Comparison of ENCODE assay signal across 8 cellular contexts in genomic region chr16:53775821-53776431, GRCh38.
A peak's percentile ranks its signal among the peaks of the same experiment; 100 is the strongest.
DNase-seq lines count a peak whose midpoint lies in the region; ATAC-seq, FAIRE-seq and TF ChIP-seq lines count a peak whose summit lies in the region.

No MANE protein-coding gene starts in this region.

- H2AFZ ChIP-seq in ACC112 (ENCODE audit: low read length, unreplicated experiment) (peak overlapping the region; percentile 4), HepG2 (ENCODE audit: low read length) (no peak overlapping the region)

- no TSS peak for BruUV-seq in HepG2 (replicated peaks; lab: Mats Ljungman, UMichigan)

- H3K9ac ChIP-seq in HepG2 (ENCODE audit: insufficient read depth, low read depth, low read length) = no peak overlapping the region

- peak; percentile 20 for DNase-seq in HuH-7 (ENCODE audit: low spot score)
- DNase-seq in astrocyte of the cerebellum (ENCODE audit: low read depth) = peak; percentile 79
- peak; percentile 80 for DNase-seq in HepG2 (ENCODE audit: low spot score)
- DNase-seq in ovary = no peak
- DNase-seq in substantia nigra (lab: John Stamatoyannopoulos, UW) = no peak

- H3K36me3 ChIP-seq in ACC112 (ENCODE audit: insufficient read depth, low read length) = no peaks in the 10 kb centered on the region
- H3K36me3 ChIP-seq in HepG2 (replicated peaks in 1 of 2; ENCODE audit: control insufficient read depth in 1 of 2, insufficient read depth in 2 of 2, low read length in 2 of 2) = no peaks in the 10 kb centered on the region
- no peaks in the 10 kb centered on the region for H3K36me3 ChIP-seq in ovary

- in situ Hi-C loops in astrocyte of the cerebellum (cut with HindIII; ENCODE audit: low sequenced_read_pairs) = loop anchor here (10.0 kb wide), 2 partner anchors 509 to 1159 kb away; partner anchors contain the start of genes IRX3 and IRX5
- in situ Hi-C loops in HepG2 (cut with HindIII; ENCODE audit: extremely low pct_ligation_motif_present, low pct_unique_long_range_greater_than_20kb) = loop anchor here (10.0 kb wide), 1 partner anchor 509 kb away; the partner anchor contains the start of gene IRX3

- H3K27me3 ChIP-seq in ACC112 (ENCODE audit: insufficient read depth, low read length) (no peaks in the 10 kb centered on the region), HepG2 (ENCODE audit: control insufficient read depth in 1 of 2, insufficient read depth in 2 of 2, low read length in 2 of 2) (no peaks in the 10 kb centered on the region), ovary (no peaks in the 10 kb centered on the region)

- peaks cover 76% of the 10 kb centered on the region for H3K79me2 ChIP-seq in ACC112 (ENCODE audit: control insufficient read depth, insufficient read depth, low read length, unreplicated experiment)
- peaks cover 22% of the 10 kb centered on the region for H3K79me2 ChIP-seq in HepG2 (ENCODE audit: insufficient read depth, low read length)

- TF ChIP-seq POLR2A in HepG2 (IDR thresholded peaks at IDR 0.05; ENCODE audit: insufficient read depth in 1 of 2, low read depth in 2 of 2, low read length in 2 of 2) = no peak
- no peak for TF ChIP-seq POLR2A in ovary (IDR thresholded peaks at IDR 0.05)

- POLR2A ChIA-PET in HepG2 (lab: Yijun Ruan, JAX) = interaction anchor here (0.8 to 1.6 kb wide), 3 partner anchors 105 to 389 kb away, joined by 3 to 13 read pairs (median 3); no protein-coding TSS in a partner anchor

- H3K27ac ChIP-seq in ACC112 (ENCODE audit: low read depth, low read length) (peak overlapping the region; percentile 81), HepG2 (ENCODE audit: extremely low read length, insufficient read depth, low read length) (no peak overlapping the region), ovary (no peak overlapping the region), substantia nigra (ENCODE audit: low read depth, low read length, poor library complexity, severe bottlenecking) (no peak overlapping the region)

- CTCF ChIA-PET in HepG2 (lab: Yijun Ruan, JAX; ENCODE audit: low intra/inter-chr PET ratio, low total read pairs) = no interaction called here

- TF ChIP-seq CTCF in astrocyte of the cerebellum (IDR thresholded peaks at IDR 0.05; ENCODE audit: low read depth, low read length, missing control alignments) = no peak
- TF ChIP-seq CTCF in HepG2 (CRISPR knock-in tag; IDR thresholded peaks at IDR 0.05) = no peak
- TF ChIP-seq CTCF in ovary (IDR thresholded peaks at IDR 0.05) = no peak

- H3K4me1 ChIP-seq in ACC112 (ENCODE audit: control insufficient read depth, insufficient read depth, low read length, unreplicated experiment) (peaks cover 71% of the 10 kb centered on the region), HepG2 (ENCODE audit: insufficient read depth, low read length) (peaks cover 71% of the 10 kb centered on the region), ovary (ENCODE audit: insufficient read depth) (peaks cover 3% of the 10 kb centered on the region)

- intact Hi-C loops in HepG2 (cut with micrococcal nuclease; ENCODE audit: unreplicated experiment) = loop anchor here (1.0 to 10.0 kb wide), 2 partner anchors 231 to 399 kb away; no protein-coding TSS in a partner anchor
- intact Hi-C loops in ovary (cut with DNase I) = no loop called here

- 4% methylated on average over 7 of the region's 7 CpGs for WGBS in HepG2 (ENCODE audit: low lambda C conversion rate)
- 57 to 70% (median 64%) methylated on average over 7 of the region's 7 CpGs for WGBS in ovary, 3 donors

- no peak for TF ChIP-seq RAD21 in HepG2 (CRISPR knock-in tag; IDR thresholded peaks at IDR 0.05)

- H3K9me3 ChIP-seq in HepG2 (ENCODE audit: low read length) = no peaks in the 10 kb centered on the region
- H3K9me3 ChIP-seq in ovary = no peaks in the 10 kb centered on the region

- TF ChIP-seq EP300 in HepG2 (IDR thresholded peaks at IDR 0.05; ENCODE audit: low read depth in 2 of 2, low read length in 2 of 2) = peak in 1 of 2 experiments; percentile 62; a peak in 2 of 4 replicates
- peak; percentile 59; the same call in 1 of the 2 replicates for TF ChIP-seq EP300 in HepG2 (CRISPR knock-in tag; IDR thresholded peaks at IDR 0.05; ENCODE audit: borderline replicate concordance)
- no peak for TF ChIP-seq EP300 in ovary (IDR thresholded peaks at IDR 0.05)

- peak; percentile 81 for ATAC-seq in HepG2
- ATAC-seq in HG02840 (IDR thresholded peaks at IDR 0.05; ENCODE audit: low FRiP score, unreplicated experiment) = no peak
- no peak for ATAC-seq in HG02759 (IDR thresholded peaks at IDR 0.05; ENCODE audit: unreplicated experiment)

- H4K20me1 ChIP-seq in HepG2 (ENCODE audit: insufficient read depth, low read length) = no peaks in the 10 kb centered on the region; the same call in 1 of the 2 replicates

- FAIRE-seq in HepG2 (lab: Jason Lieb, UNC) = peak; percentile 90

- peak overlapping the region; percentile 25; the same call in 1 of the 2 replicates for H3K4me3 ChIP-seq in ACC112 (ENCODE audit: low read depth, low read length)
- H3K4me3 ChIP-seq in astrocyte of the cerebellum (ENCODE audit: low read depth, low read length) = no peak overlapping the region
- peak overlapping the region in 2 of 3 experiments; percentile 2 to 26; a peak in 1 of 6 replicates for H3K4me3 ChIP-seq in HepG2 (replicated peaks in 1 of 3; ENCODE audit: insufficient read depth in 1 of 3, low read depth in 2 of 3, low read length in 3 of 3)
- no peak overlapping the region for H3K4me3 ChIP-seq in ovary

- H3K4me2 ChIP-seq in HepG2 (ENCODE audit: low read depth, low read length) = peak overlapping the region; percentile 48

TF ChIP-seq in HepG2, 621 proteins besides CTCF, POLR2A, EP300 and RAD21 (continues in another document):
- TF ChIP-seq RELA (CRISPR knock-in tag; IDR thresholded peaks at IDR 0.05) (no peak), ELF3 (CRISPR knock-in tag; IDR thresholded peaks at IDR 0.05) (peak; percentile 84), SOX5 (CRISPR knock-in tag; IDR thresholded peaks at IDR 0.05; ENCODE audit: borderline replicate concordance) (peak; percentile 36; the same call in 1 of the 2 replicates), ETV5 (CRISPR knock-in tag; IDR thresholded peaks at IDR 0.05; ENCODE audit: borderline replicate concordance) (peak; percentile 10; the same call in 1 of the 2 replicates), TOPORS (CRISPR knock-in tag; IDR thresholded peaks at IDR 0.05) (no peak), ZNF530 (CRISPR knock-in tag; IDR thresholded peaks at IDR 0.05; ENCODE audit: low read depth) (no peak), TBX3 (IDR thresholded peaks at IDR 0.05; ENCODE audit: borderline replicate concordance) (peak; percentile 68; the same call in 1 of the 2 replicates), ARNT2 (CRISPR knock-in tag; IDR thresholded peaks at IDR 0.05; ENCODE audit: low read depth) (no peak), ZBTB4 (CRISPR knock-in tag; IDR thresholded peaks at IDR 0.05; ENCODE audit: borderline replicate concordance) (no peak), NFATC3 (CRISPR knock-in tag; IDR thresholded peaks at IDR 0.05) (no peak), ERF (CRISPR knock-in tag; IDR thresholded peaks at IDR 0.05) (peak; percentile 26; the same call in 1 of the 2 replicates), YEATS2 (CRISPR knock-in tag; IDR thresholded peaks at IDR 0.05; ENCODE audit: borderline replicate concordance) (peak; percentile 36; the same call in 1 of the 2 replicates), ZNF17 (CRISPR knock-in tag; IDR thresholded peaks at IDR 0.05) (no peak), NR2F1 (CRISPR knock-in tag; IDR thresholded peaks at IDR 0.05) (no peak), FOXJ3 (CRISPR knock-in tag; IDR thresholded peaks at IDR 0.05; ENCODE audit: borderline replicate concordance) (peak; percentile 34; the same call in 1 of the 2 replicates)

Comparison
In these comparisons a context has a peak if more than half of its experiments do, and no peak if none do; other contexts are left out.
1. H3K4me3 ChIP-seq: peak in ACC112 (single experiment) and HepG2 (2 of 3); none in astrocyte of the cerebellum (single experiment) and ovary (single experiment).
2. DNase-seq: peak in HuH-7 (single experiment), astrocyte of the cerebellum (single experiment) and HepG2 (single experiment); none in ovary (0 of 5) and substantia nigra (0 of 49).